ENCODE assay signal across 12 cellular contexts in genomic region chr10:123301077-123301875, GRCh38.
DNase-seq lines count a peak whose midpoint lies in the region; ATAC-seq and TF ChIP-seq lines count a peak whose summit lies in the region.
"Had no signal": no experiment of that assay in that cellular context is flagged by ENCODE, and none has a peak within 500 bp of the region (broad histone marks: within the 10 kb centered on the region; RNA-seq: fewer than 3 reads in every experiment).

No MANE protein-coding gene starts in this region.

- TF ChIP-seq POLR2A in breast epithelium (IDR thresholded peaks at IDR 0.05), result no peak
- no peak for TF ChIP-seq POLR2A in transverse colon (IDR thresholded peaks at IDR 0.05)

- H3K36me3 Mint-ChIP-seq in MCF 10A (ENCODE audit: insufficient read depth, unreplicated experiment), result peaks cover 5% of the 10 kb centered on the region

- H3K4me3 ChIP-seq in breast epithelium, result no peak overlapping the region
- no peak overlapping the region for H3K4me3 ChIP-seq in transverse colon
- H3K4me3 ChIP-seq: psoas muscle, upper lobe of left lung had no signal

- no peaks in the 10 kb centered on the region for H3K9me3 Mint-ChIP-seq in MCF 10A (ENCODE audit: unreplicated experiment)
- H3K9me3 Mint-ChIP-seq: activated B cell treated with CpG ODN at 0.5 μM for 24 hours had no signal

- peak; percentile 59 for DNase-seq in MCF 10A (ENCODE audit: unreplicated experiment)
- no peak for DNase-seq in breast epithelium (ENCODE audit: low spot score in 2 of 2)
- DNase-seq in T1000 (lab: John Stamatoyannopoulos, UW), result peak; percentile 8
- peak; percentile 70 to 80 for DNase-seq in hippocampal formation (lab: John Stamatoyannopoulos, UW)
- peak; percentile 11 for DNase-seq in transverse colon
- no peak for DNase-seq in activated CD4-positive, alpha-beta T cell treated with anti-CD3 and anti-CD28 coated beads for 48 hours
- no peak for DNase-seq in NCI-H2081 treated with DMSO at 0.1 percent for 48 hours (lab: John Stamatoyannopoulos, UW)
- DNase-seq: activated B cell treated with CpG ODN at 0.5 μM for 24 hours, upper lobe of left lung had no signal

- H3K36me3 ChIP-seq in breast epithelium (no peaks in the 10 kb centered on the region), transverse colon (no peaks in the 10 kb centered on the region)
- H3K36me3 ChIP-seq: upper lobe of left lung had no signal

- intact Hi-C loops in MCF 10A (cut with micrococcal nuclease) (no loop called here), breast epithelium (cut with DNase I; ENCODE audit: low total_unique reads) (no loop called here), transverse colon (cut with DNase I; ENCODE audit: low total_unique reads) (no loop called here)

- no peaks in the 10 kb centered on the region for H3K9me3 ChIP-seq in breast epithelium
- H3K9me3 ChIP-seq in transverse colon, result no peaks in the 10 kb centered on the region
- H3K9me3 ChIP-seq: psoas muscle, upper lobe of left lung had no signal

- H3K4me1 Mint-ChIP-seq in MCF 10A (ENCODE audit: insufficient read depth, unreplicated experiment), result no peaks in the 10 kb centered on the region
- H3K4me1 Mint-ChIP-seq: activated B cell treated with CpG ODN at 0.5 μM for 24 hours had no signal

- ATAC-seq in GM18519 (IDR thresholded peaks at IDR 0.05; ENCODE audit: low FRiP score, unreplicated experiment), result no peak
- ATAC-seq: HepG2 had no signal

- no peaks in the 10 kb centered on the region for H3K27me3 Mint-ChIP-seq in MCF 10A (ENCODE audit: insufficient read depth, unreplicated experiment)
- H3K27me3 Mint-ChIP-seq: activated B cell treated with CpG ODN at 0.5 μM for 24 hours had no signal

- WGBS in transverse colon (ENCODE audit: low coverage in 1 of 2), 2 donors, result 42 to 43% methylated on average over 5 to 10 of the region's 10 CpGs

- in situ Hi-C loops in transverse colon (cut with MboI; ENCODE audit: low pct_ligation_motif_present in 1 of 4, low pct_unique_long_range_greater_than_20kb in 1 of 4, low sequenced_read_pairs in 3 of 4), result no loop called here

- CTCF ChIA-PET in MCF 10A (lab: Yijun Ruan, JAX), result interaction anchor here (0.7 to 1.1 kb wide), 2 partner anchors 161 to 168 kb away, joined by 3 read pairs; no protein-coding TSS in a partner anchor

- BruUV-seq in MCF 10A (replicated peaks; lab: Mats Ljungman, UMichigan), result no TSS peak

- no peak for TF ChIP-seq EP300 in transverse colon (IDR thresholded peaks at IDR 0.05; ENCODE audit: low read depth)

- H3K27ac ChIP-seq in breast epithelium, result no peak overlapping the region
- H3K27ac ChIP-seq in transverse colon, result no peak overlapping the region
- H3K27ac ChIP-seq: psoas muscle, upper lobe of left lung had no signal

- H3K27ac Mint-ChIP-seq in MCF 10A (ENCODE audit: low read depth, unreplicated experiment), result no peak overlapping the region
- H3K27ac Mint-ChIP-seq: activated B cell treated with CpG ODN at 0.5 μM for 24 hours had no signal

- TF ChIP-seq CTCF in MCF 10A (IDR thresholded peaks at IDR 0.05; ENCODE audit: unreplicated experiment) (no peak), breast epithelium (IDR thresholded peaks at IDR 0.05) (no peak), transverse colon (IDR thresholded peaks at IDR 0.05) (no peak)

- POLR2A ChIA-PET in MCF 10A (lab: Yijun Ruan, JAX), result interaction anchor here (0.6 to 0.8 kb wide), 2 partner anchors 19 to 168 kb away, joined by 3 to 4 read pairs; no protein-coding TSS in a partner anchor

- H3K4me1 ChIP-seq in breast epithelium (no peaks in the 10 kb centered on the region), transverse colon (no peaks in the 10 kb centered on the region)
- H3K4me1 ChIP-seq: psoas muscle, upper lobe of left lung had no signal

- H3K27me3 ChIP-seq in breast epithelium (no peaks in the 10 kb centered on the region), transverse colon (no peaks in the 10 kb centered on the region)
- H3K27me3 ChIP-seq: upper lobe of left lung had no signal

- H3K4me3 Mint-ChIP-seq in MCF 10A (ENCODE audit: unreplicated experiment), result no peak overlapping the region
- H3K4me3 Mint-ChIP-seq: activated B cell treated with CpG ODN at 0.5 μM for 24 hours had no signal

Comparison
In these comparisons a context has a peak if more than half of its experiments do, and no peak if none do; other contexts are left out.
1. DNase-seq: peak in MCF 10A (single experiment), T1000 (single experiment), hippocampal formation (2 of 2) and transverse colon (single experiment); none in breast epithelium (0 of 2), activated CD4-positive, alpha-beta T cell treated with anti-CD3 and anti-CD28 coated beads for 48 hours (single experiment) and NCI-H2081 treated with DMSO at 0.1 percent for 48 hours (single experiment).